In genomic region chr2:118855451-118856279, GRCh38 we compare ENCODE assay signal across 8 cellular contexts. TPM values are rescaled to one million over a fixed set of nuclear protein-coding genes. Genes with fewer than 3 reads are reported as not detected.
DNase-seq lines count a peak whose midpoint lies in the region; ATAC-seq and TF ChIP-seq lines count a peak whose summit lies in the region.

No MANE protein-coding gene starts in this region.

- H3K9me3 Mint-ChIP-seq in glutamatergic neuron (ENCODE audit: unreplicated experiment), result peaks cover 14% of the 10 kb centered on the region

- no peaks in the 10 kb centered on the region for H3K36me3 ChIP-seq in parathyroid adenoma (ENCODE audit: control insufficient read depth, insufficient read depth, low read length)
- no peaks in the 10 kb centered on the region for H3K36me3 ChIP-seq in thyroid gland

- H3K9me3 ChIP-seq in parathyroid adenoma (ENCODE audit: control insufficient read depth, low read length) (no peaks in the 10 kb centered on the region), thyroid gland (no peaks in the 10 kb centered on the region)

- H3K27ac Mint-ChIP-seq in glutamatergic neuron (ENCODE audit: unreplicated experiment), result no peak overlapping the region

- H3K36me3 Mint-ChIP-seq in glutamatergic neuron (ENCODE audit: unreplicated experiment), result peaks cover 4% of the 10 kb centered on the region

- H3K4me3 Mint-ChIP-seq in glutamatergic neuron (ENCODE audit: unreplicated experiment), result peak overlapping the region; percentile 61

- 2 to 5% methylated on average over 38 to 56 of the region's 69 CpGs for WGBS in thyroid gland, 2 donors

- TF ChIP-seq CTCF in glutamatergic neuron (IDR thresholded peaks at IDR 0.05; ENCODE audit: partially characterized antibody, unreplicated experiment), result peak; percentile 99
- TF ChIP-seq CTCF in parathyroid adenoma (IDR thresholded peaks at IDR 0.05), result peak; percentile 97
- peak; percentile 85 to 99 (median 96) for TF ChIP-seq CTCF in thyroid gland (IDR thresholded peaks at IDR 0.05)

- peak overlapping the region; percentile 59 for H3K4me2 ChIP-seq in parathyroid adenoma (ENCODE audit: low read length)

- H3K27me3 Mint-ChIP-seq in glutamatergic neuron (ENCODE audit: unreplicated experiment), result peaks cover 39% of the 10 kb centered on the region

- H3K79me2 ChIP-seq in parathyroid adenoma, result no peaks in the 10 kb centered on the region

- DNase-seq in DMS153 (lab: John Stamatoyannopoulos, UW) (peak; percentile 33), HuH-7 (ENCODE audit: low spot score) (peak; percentile 97), SHP77 (lab: John Stamatoyannopoulos, UW) (peak; percentile 23 to 50), glutamatergic neuron (peak; percentile 96), thyroid gland (peak; percentile 75 to 81)
- peak; percentile 64 to 80 (median 72) for DNase-seq in activated naive CD4-positive, alpha-beta T cell (lab: John Stamatoyannopoulos, UW)

- ATAC-seq in GM21515 (IDR thresholded peaks at IDR 0.05; ENCODE audit: unreplicated experiment), result peak; percentile 85

- H3K27ac ChIP-seq in parathyroid adenoma (no peak overlapping the region), thyroid gland (no peak overlapping the region)

- H2AFZ ChIP-seq in parathyroid adenoma, result peak overlapping the region; percentile 64

- TF ChIP-seq POLR2A in thyroid gland (IDR thresholded peaks at IDR 0.05), result no peak

- H3K4me3 ChIP-seq in parathyroid adenoma (ENCODE audit: low read depth, low read length), result no peak overlapping the region
- H3K4me3 ChIP-seq in thyroid gland (replicated peaks in 1 of 3), result no peak overlapping the region

- intact Hi-C loops in thyroid gland (cut with DNase I), result loop anchor here (5.0 to 10.0 kb wide), 3 partner anchors 313 to 811 kb away; no protein-coding TSS in a partner anchor

- no peak overlapping the region for H3K9ac ChIP-seq in parathyroid adenoma

- H3K27me3 ChIP-seq in parathyroid adenoma (ENCODE audit: control insufficient read depth, insufficient read depth, low read length) (peaks cover 18% of the 10 kb centered on the region), thyroid gland (peaks cover 83% of the 10 kb centered on the region)

- peaks cover 19% of the 10 kb centered on the region for H3K4me1 Mint-ChIP-seq in glutamatergic neuron (ENCODE audit: low read depth, unreplicated experiment)

- H3K4me1 ChIP-seq in parathyroid adenoma (no peaks in the 10 kb centered on the region), thyroid gland (peaks cover 6 to 23% of the 10 kb centered on the region in 2 donors)

RNA-seq across cellular contexts. Expression of gene EN1, which starts 8.2 kb away (rescaled TPM):
- 0.39 TPM for total RNA-seq in glutamatergic neuron (ENCODE audit: unreplicated experiment)
- under 1 TPM in 1 of 4 donors, not detected in 3; 0.11 TPM for total RNA-seq in thyroid gland

Comparison
In these comparisons a context has a peak if more than half of its experiments do, and no peak if none do; other contexts are left out.
1. DNase-seq: peak in every context shown above with its lines; median percentile 97 in HuH-7; 96 in glutamatergic neuron; 78 in thyroid gland; 72 in activated naive CD4-positive, alpha-beta T cell; 36 in SHP77; 33 in DMS153.